27 cellular contexts compared by ENCODE assay signal in the genomic region with DNA sequence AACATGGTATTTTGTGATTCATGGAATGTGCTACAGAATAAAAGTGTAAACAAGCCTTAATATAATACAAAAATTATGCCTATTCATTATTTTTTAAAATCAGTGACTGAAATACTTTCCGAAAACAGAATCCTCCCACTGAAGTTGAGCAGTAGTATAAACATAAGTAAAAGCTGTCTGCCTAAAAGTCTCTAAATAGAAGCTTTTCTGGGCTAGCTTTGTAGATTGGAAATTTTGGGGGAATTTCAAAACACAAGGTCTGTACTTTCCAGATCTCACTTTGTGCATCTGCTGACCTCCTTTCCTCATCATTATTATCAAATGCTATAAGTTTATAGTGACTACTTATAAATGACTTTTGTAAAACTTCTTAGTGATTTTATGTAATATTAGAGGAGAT.
A peak's percentile ranks its signal among the peaks of the same experiment; 100 is the strongest.
DNase-seq lines count a peak whose midpoint lies in the region; ATAC-seq and TF ChIP-seq lines count a peak whose summit lies in the region.
"Had no signal": no experiment of that assay in that cellular context is flagged by ENCODE, and none has a peak within 500 bp of the region (broad histone marks: within the 10 kb centered on the region; RNA-seq: fewer than 3 reads in every experiment).

No MANE protein-coding gene starts in this region.

- WGBS in endodermal cell (ENCODE audit: insufficient coverage in 1 of 2, insufficient read length in 1 of 2), 2 experiments = 86 to 100% methylated on average over 1 of the region's 1 CpG

- H3K9me3 Mint-ChIP-seq in endodermal cell = peaks cover 3% of the 10 kb centered on the region
- peaks cover 6 to 10% of the 10 kb centered on the region in 2 donors for H3K9me3 Mint-ChIP-seq in stimulated activated naive CD8-positive, alpha-beta T cell treated with anti-CD3 and anti-CD28 coated beads, Interleukin-15, amount 100 ng/mL, for 72 hours
- H3K9me3 Mint-ChIP-seq: nephron progenitor cell had no signal

- no peak overlapping the region for H3K27ac ChIP-seq in endodermal cell (ENCODE audit: low read depth, low read length)
- no peak overlapping the region for H3K27ac ChIP-seq in breast epithelium
- H3K27ac ChIP-seq: left lung, sigmoid colon, stomach had no signal

- H3K27ac Mint-ChIP-seq in endodermal cell = no peak overlapping the region
- H3K27ac Mint-ChIP-seq in stimulated activated naive CD8-positive, alpha-beta T cell treated with anti-CD3 and anti-CD28 coated beads, Interleukin-15, amount 100 ng/mL, for 72 hours = no peak overlapping the region
- H3K27ac Mint-ChIP-seq: activated T-cell treated with anti-CD3 and anti-CD28 coated beads, Interleukin-2, amount 50 U/mL, for 72 hours; CD14-positive monocyte; nephron progenitor cell had no signal

- peaks cover under 1% of the 10 kb centered on the region for H3K4me1 Mint-ChIP-seq in endodermal cell
- no peaks in the 10 kb centered on the region for H3K4me1 Mint-ChIP-seq in stimulated activated naive CD8-positive, alpha-beta T cell treated with anti-CD3 and anti-CD28 coated beads, Interleukin-15, amount 100 ng/mL, for 72 hours
- H3K4me1 Mint-ChIP-seq: CD14-positive monocyte; central memory CD8-positive, alpha-beta T cell; nephron progenitor cell had no signal

- H3K27me3 Mint-ChIP-seq in endodermal cell (ENCODE audit: insufficient read depth) = no peaks in the 10 kb centered on the region
- H3K27me3 Mint-ChIP-seq in stimulated activated naive CD8-positive, alpha-beta T cell treated with anti-CD3 and anti-CD28 coated beads, Interleukin-15, amount 100 ng/mL, for 72 hours = no peaks in the 10 kb centered on the region
- H3K27me3 Mint-ChIP-seq: central memory CD8-positive, alpha-beta T cell had no signal

- no peaks in the 10 kb centered on the region for H3K36me3 Mint-ChIP-seq in endodermal cell (ENCODE audit: low read depth)
- H3K36me3 Mint-ChIP-seq: CD14-positive monocyte had no signal

- no peak overlapping the region for H3K4me3 Mint-ChIP-seq in endodermal cell
- no peak overlapping the region for H3K4me3 Mint-ChIP-seq in stimulated activated naive CD8-positive, alpha-beta T cell treated with anti-CD3 and anti-CD28 coated beads, Interleukin-15, amount 100 ng/mL, for 72 hours
- H3K4me3 Mint-ChIP-seq: activated T-cell treated with anti-CD3 and anti-CD28 coated beads, Interleukin-2, amount 50 U/mL, for 72 hours; CD14-positive monocyte; central memory CD8-positive, alpha-beta T cell; nephron progenitor cell had no signal

- no peak for TF ChIP-seq CTCF in endodermal cell (conservative IDR thresholded peaks at IDR 0.05)
- no peak for TF ChIP-seq CTCF in breast epithelium (IDR thresholded peaks at IDR 0.05)

- H3K9me3 ChIP-seq in endodermal cell (ENCODE audit: control insufficient read depth, low read length) (no peaks in the 10 kb centered on the region), breast epithelium (no peaks in the 10 kb centered on the region)
- H3K9me3 ChIP-seq: Caco-2, sigmoid colon, SK-N-SH, stomach had no signal

- no peak for TF ChIP-seq POLR2A in breast epithelium (IDR thresholded peaks at IDR 0.05)

- H3K36me3 ChIP-seq in endodermal cell (ENCODE audit: control insufficient read depth, insufficient read depth, low read length) (no peaks in the 10 kb centered on the region), breast epithelium (no peaks in the 10 kb centered on the region)
- H3K36me3 ChIP-seq: left lung, sigmoid colon, stomach had no signal

- H3K27me3 ChIP-seq in endodermal cell (ENCODE audit: control insufficient read depth, insufficient read depth, low read length, poor library complexity, severe bottlenecking) (no peaks in the 10 kb centered on the region), breast epithelium (no peaks in the 10 kb centered on the region)
- H3K27me3 ChIP-seq: left lung, sigmoid colon, stomach had no signal

- H3K9ac ChIP-seq in endodermal cell (ENCODE audit: extremely low read depth, low read length, poor library complexity, severe bottlenecking) = no peak overlapping the region
- H3K9ac ChIP-seq: SK-N-SH had no signal

- intact Hi-C loops in breast epithelium (cut with DNase I; ENCODE audit: low total_unique reads) = no loop called here

- H3K4me1 ChIP-seq in endodermal cell (ENCODE audit: control insufficient read depth, insufficient read depth, low read length) (no peaks in the 10 kb centered on the region), breast epithelium (no peaks in the 10 kb centered on the region)
- H3K4me1 ChIP-seq: Caco-2, left lung, sigmoid colon, stomach had no signal

- peak; percentile 46 for ATAC-seq in GM18873 (IDR thresholded peaks at IDR 0.05; ENCODE audit: low FRiP score, unreplicated experiment)
- peak; percentile 46 for ATAC-seq in HG02623 (IDR thresholded peaks at IDR 0.05; ENCODE audit: unreplicated experiment)
- peak; percentile 65 for ATAC-seq in HG03378 (IDR thresholded peaks at IDR 0.05; ENCODE audit: unreplicated experiment)
- no peak for ATAC-seq in stimulated activated naive CD8-positive, alpha-beta T cell treated with anti-CD3 and anti-CD28 coated beads, Interleukin-15, amount 100 ng/mL, for 72 hours
- ATAC-seq: activated T-cell treated with anti-CD3 and anti-CD28 coated beads, Interleukin-2, amount 50 U/mL, for 72 hours; left lung; Right ventricle myocardium inferior had no signal

- no peak for DNase-seq in endodermal cell
- no peak for DNase-seq in globus pallidus (ENCODE audit: low spot score)
- no peak for DNase-seq in breast epithelium (ENCODE audit: low spot score in 2 of 2)
- DNase-seq in stimulated activated naive CD8-positive, alpha-beta T cell treated with anti-CD3 and anti-CD28 coated beads, Interleukin-15, amount 100 ng/mL, for 72 hours = no peak
- DNase-seq: activated CD4-positive, CD25-positive, alpha-beta regulatory T cell; activated naive CD4-positive, alpha-beta T cell; activated T-cell treated with anti-CD3 and anti-CD28 coated beads, Interleukin-2, amount 50 U/mL, for 72 hours; Caco-2; DMS53; left lung; mesenchymal stem cell; MM.1S; NCI-H1417; NCI-H2029; NCI-H524 treated with DMSO at 0.1 percent for 48 hours; nephron progenitor cell; sigmoid colon; SK-N-SH; stimulated activated CD4-positive, alpha-beta T cell treated with anti-CD3 and anti-CD28 coated beads, Interleukin-12 subunit alpha, Interleukin-12 subunit beta, amount 100 ng/mL, for 4 hours; stimulated activated CD4-positive, alpha-beta T cell treated with anti-CD3 and anti-CD28 coated beads, Interleukin-2, amount 100 ng/mL, for 48 hours; stomach had no signal

- no peak overlapping the region for H3K4me3 ChIP-seq in endodermal cell (ENCODE audit: low read length)
- H3K4me3 ChIP-seq in breast epithelium = no peak overlapping the region
- H3K4me3 ChIP-seq: left lung, sigmoid colon, stomach had no signal
